12 cellular contexts compared by ENCODE assay signal in the genomic region with DNA sequence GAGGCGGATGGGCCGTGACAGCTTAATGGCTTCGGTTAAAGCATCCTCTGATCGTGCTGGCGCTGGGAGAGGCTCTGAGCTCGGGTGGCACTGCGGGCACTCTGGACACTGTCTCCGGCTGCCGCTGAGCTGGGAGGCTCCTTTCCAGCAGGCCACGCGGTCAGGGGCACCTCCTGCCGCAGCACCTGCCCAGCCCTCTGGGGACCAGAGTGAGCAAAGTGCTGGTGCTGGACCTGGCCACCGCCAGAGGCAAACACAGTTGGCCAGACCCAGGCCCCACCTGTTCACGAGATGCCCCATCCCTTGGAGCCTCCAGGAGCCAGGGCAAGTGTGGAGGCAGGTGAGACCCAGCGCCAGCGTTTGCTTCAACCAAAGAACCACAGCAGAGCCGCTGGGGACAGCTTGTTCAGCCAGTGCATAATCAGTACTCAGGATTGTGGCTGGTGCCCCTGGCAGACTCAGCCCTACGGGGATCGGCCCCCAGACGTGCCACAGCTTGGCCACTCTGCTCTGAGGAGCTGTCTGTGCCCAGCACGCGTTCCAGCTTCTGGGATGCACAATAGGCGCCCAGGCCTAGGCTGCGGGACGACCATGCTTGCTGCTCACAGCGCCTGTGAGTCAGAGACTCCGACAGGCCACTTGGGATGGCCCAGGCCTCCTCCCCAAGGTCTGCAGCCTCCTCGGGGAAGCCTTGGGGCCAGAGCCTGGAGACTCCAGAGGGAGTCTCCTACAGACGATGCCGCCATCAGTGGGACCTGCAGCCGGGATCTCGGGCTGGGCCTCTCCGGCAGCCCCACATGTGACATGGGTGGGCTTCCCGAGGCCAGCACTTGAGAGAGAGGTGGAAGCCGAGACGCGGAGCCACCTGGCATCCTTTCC. TPM values are rescaled to one million over a fixed set of nuclear protein-coding genes. Genes with fewer than 3 reads are reported as not detected.
DNase-seq lines count a peak whose midpoint lies in the region; ATAC-seq, FAIRE-seq and TF ChIP-seq lines count a peak whose summit lies in the region.
"Had no signal": no experiment of that assay in that cellular context is flagged by ENCODE, and none has a peak within 500 bp of the region (broad histone marks: within the 10 kb centered on the region; RNA-seq: fewer than 3 reads in every experiment).

No MANE protein-coding gene starts in this region.

- H3K4me3 Mint-ChIP-seq in CD8-positive, alpha-beta T cell: peak overlapping the region; percentile 35
- H3K4me3 Mint-ChIP-seq in astrocyte (ENCODE audit: unreplicated experiment) (no peak overlapping the region), natural killer cell (peak overlapping the region; percentile 55)

- H3K27me3 ChIP-seq in CD8-positive, alpha-beta T cell (ENCODE audit: insufficient read depth, low read length): no peaks in the 10 kb centered on the region
- H3K27me3 ChIP-seq in astrocyte (ENCODE audit: insufficient read depth, low read length): peaks cover 7% of the 10 kb centered on the region

- peaks cover 20% of the 10 kb centered on the region for H3K4me1 Mint-ChIP-seq in CD8-positive, alpha-beta T cell (ENCODE audit: low read depth)
- H3K4me1 Mint-ChIP-seq in astrocyte (ENCODE audit: low read depth, unreplicated experiment) (no peaks in the 10 kb centered on the region), natural killer cell (peaks cover 35 to 50% of the 10 kb centered on the region in 2 donors)

- peak in 1 of 7 experiments; percentile 35 for DNase-seq in CD8-positive, alpha-beta T cell
- DNase-seq in M059J (ENCODE audit: low read depth): peak; percentile 67
- DNase-seq in astrocyte (ENCODE audit: low read depth): no peak
- DNase-seq in natural killer cell: no peak
- DNase-seq in posterior vena cava (ENCODE audit: low spot score): no peak
- DNase-seq in NCI-H1417 treated with DMSO at 0.1 percent for 48 hours (lab: John Stamatoyannopoulos, UW): no peak
- DNase-seq: amniotic stem cell, NCI-H187, occipital lobe had no signal

- no peak overlapping the region for H3K4me2 ChIP-seq in astrocyte (ENCODE audit: low read length)

- H3K9me3 ChIP-seq in CD8-positive, alpha-beta T cell (ENCODE audit: low read length): no peaks in the 10 kb centered on the region
- H3K9me3 ChIP-seq in astrocyte (ENCODE audit: insufficient read depth, low read depth, low read length): no peaks in the 10 kb centered on the region

- POLR2A ChIA-PET in CD8-positive, alpha-beta T cell (lab: Charles Lee): interaction anchor here (0.9 to 1.2 kb wide), 2 partner anchors 14 to 39 kb away, joined by 3 read pairs; no protein-coding TSS in a partner anchor

- H2AFZ ChIP-seq in astrocyte (ENCODE audit: low read depth, low read length): peak overlapping the region; percentile 23

- CTCF ChIA-PET in CD8-positive, alpha-beta T cell (lab: Charles Lee): interaction anchor here (1.9 kb wide), 1 partner anchor 13 kb away, joined by 9 read pairs; no protein-coding TSS in a partner anchor

- H3K27me3 Mint-ChIP-seq in CD8-positive, alpha-beta T cell (ENCODE audit: low read depth): peaks cover 5% of the 10 kb centered on the region
- H3K27me3 Mint-ChIP-seq in astrocyte (ENCODE audit: low read depth, unreplicated experiment) (peaks cover 54% of the 10 kb centered on the region), natural killer cell (ENCODE audit: low read depth in 2 of 2) (no peaks in the 10 kb centered on the region)

- FAIRE-seq in astrocyte (lab: Jason Lieb, UNC): no peak

- H3K27ac Mint-ChIP-seq in CD8-positive, alpha-beta T cell: no peak overlapping the region
- H3K27ac Mint-ChIP-seq in astrocyte (ENCODE audit: unreplicated experiment) (no peak overlapping the region), natural killer cell (peak overlapping the region; percentile 88 to 96)

- H3K27ac ChIP-seq in CD8-positive, alpha-beta T cell (ENCODE audit: low read depth, low read length): no peak overlapping the region
- H3K27ac ChIP-seq in astrocyte (ENCODE audit: low read depth, low read length): no peak overlapping the region

- no peaks in the 10 kb centered on the region for H3K36me3 ChIP-seq in CD8-positive, alpha-beta T cell (ENCODE audit: insufficient read depth, low read length)
- H3K36me3 ChIP-seq in astrocyte (ENCODE audit: insufficient read depth, low read length): no peaks in the 10 kb centered on the region

- peak overlapping the region; percentile 35 for H3K4me3 ChIP-seq in CD8-positive, alpha-beta T cell (ENCODE audit: low read depth, low read length)
- no peak overlapping the region for H3K4me3 ChIP-seq in astrocyte (ENCODE audit: insufficient read depth, low read depth, low read length)

- no peak for TF ChIP-seq CTCF in CD8-positive, alpha-beta T cell (IDR thresholded peaks at IDR 0.05)
- TF ChIP-seq CTCF in astrocyte (IDR thresholded peaks at IDR 0.05; ENCODE audit: insufficient read depth, low read depth, low read length): no peak
- no peak for TF ChIP-seq CTCF in natural killer cell (IDR thresholded peaks at IDR 0.05)

- H3K36me3 Mint-ChIP-seq in CD8-positive, alpha-beta T cell: no peaks in the 10 kb centered on the region
- H3K36me3 Mint-ChIP-seq in astrocyte (ENCODE audit: low read depth, unreplicated experiment): no peaks in the 10 kb centered on the region
- no peaks in the 10 kb centered on the region for H3K36me3 Mint-ChIP-seq in natural killer cell
- H3K36me3 Mint-ChIP-seq: stimulated activated naive B cell treated with anti-CD40 and anti-IgM and Interleukin-4, amounts not matched to agents 10 μg/mL and 1 μg/mL and 100 μg/mL, for 72 hours had no signal

- H3K9me3 Mint-ChIP-seq in CD8-positive, alpha-beta T cell: no peaks in the 10 kb centered on the region
- H3K9me3 Mint-ChIP-seq in astrocyte (ENCODE audit: unreplicated experiment) (no peaks in the 10 kb centered on the region), natural killer cell (no peaks in the 10 kb centered on the region)
- H3K9me3 Mint-ChIP-seq: stimulated activated naive B cell treated with anti-CD40 and anti-IgM and Interleukin-4, amounts not matched to agents 10 μg/mL and 1 μg/mL and 100 μg/mL, for 72 hours had no signal

- no peaks in the 10 kb centered on the region for H3K79me2 ChIP-seq in astrocyte (ENCODE audit: insufficient read depth, low read length)

- peaks cover 26% of the 10 kb centered on the region for H3K4me1 ChIP-seq in CD8-positive, alpha-beta T cell (ENCODE audit: insufficient read depth, low read length)
- peaks cover 15% of the 10 kb centered on the region for H3K4me1 ChIP-seq in astrocyte (ENCODE audit: insufficient read depth, low read length)

- no peak for ATAC-seq in CD8-positive, alpha-beta T cell
- no peak for ATAC-seq in natural killer cell
- no peak for ATAC-seq in HG02852 (IDR thresholded peaks at IDR 0.05; ENCODE audit: unreplicated experiment)
- no peak for ATAC-seq in HG02870 (IDR thresholded peaks at IDR 0.05; ENCODE audit: unreplicated experiment)

- no peaks in the 10 kb centered on the region for H4K20me1 ChIP-seq in astrocyte (ENCODE audit: insufficient read depth, low read length)

- intact Hi-C loops in CD8-positive, alpha-beta T cell (cut with DNase I, micrococcal nuclease): no loop called here
- intact Hi-C loops in natural killer cell (cut with micrococcal nuclease): loop anchor here (1.0 kb wide), 1 partner anchor 13 kb away; no protein-coding TSS in a partner anchor
- intact Hi-C loops in posterior vena cava (cut with DNase I): no loop called here

- H3K9ac ChIP-seq in astrocyte (ENCODE audit: low read length): no peak overlapping the region

RNA-seq across cellular contexts. Expression of gene SLCO4A1, which starts 38.2 kb away (rescaled TPM):
- 1 to 10 TPM; 4.5 to 4.7 TPM for total RNA-seq in CD8-positive, alpha-beta T cell
- 43.9 and 69.5 TPM in 2 replicates for total RNA-seq in M059J (2014; rRNA removed; shearing (Covaris generic))
- total RNA-seq in astrocyte (0.43 TPM in 1 of 2 replicates, not detected in the other), natural killer cell (1 to 10 TPM in 2 of 3 donors, under 1 TPM in 1; 0.59 to 1.4 (median 1.1) TPM), posterior vena cava (10 to 100 TPM; 14.7 to 15.2 TPM)

Comparison
In these comparisons a context has a peak if more than half of its experiments do, and no peak if none do; other contexts are left out.
1. H3K27ac Mint-ChIP-seq: peak in natural killer cell (2 of 2); none in CD8-positive, alpha-beta T cell (single experiment) and astrocyte (single experiment).